ENCODE assay signal across 15 cellular contexts in genomic region chr17:50817838-50818237, GRCh38. TPM values are rescaled to one million over a fixed set of nuclear protein-coding genes. Genes with fewer than 3 reads are reported as not detected.
DNase-seq lines count a peak whose midpoint lies in the region; ATAC-seq and TF ChIP-seq lines count a peak whose summit lies in the region.
"Had no signal": no experiment of that assay in that cellular context is flagged by ENCODE, and none has a peak within 500 bp of the region (broad histone marks: within the 10 kb centered on the region; RNA-seq: fewer than 3 reads in every experiment).

No MANE protein-coding gene starts in this region.

- H3K4me3 ChIP-seq in Caco-2 (ENCODE audit: low read depth, low read length) (no peak overlapping the region), astrocyte of the spinal cord (ENCODE audit: low read depth, low read length) (no peak overlapping the region), kidney epithelial cell (ENCODE audit: low read depth, low read length) (no peak overlapping the region), left ventricle myocardium inferior (no peak overlapping the region)
- H3K4me3 ChIP-seq: body of pancreas, HAP-1 had no signal

- H3K36me3 ChIP-seq in Caco-2 (ENCODE audit: control insufficient read depth, insufficient read depth, low read length) (no peaks in the 10 kb centered on the region), kidney epithelial cell (ENCODE audit: control insufficient read depth, insufficient read depth, low read length) (no peaks in the 10 kb centered on the region), left ventricle myocardium inferior (no peaks in the 10 kb centered on the region)
- H3K36me3 ChIP-seq: HAP-1 had no signal

- no peak for ATAC-seq in HG02884 (IDR thresholded peaks at IDR 0.05; ENCODE audit: unreplicated experiment)

- DNase-seq in Caco-2 (peak in 1 of 2 experiments; percentile 50), LoVo (ENCODE audit: low spot score) (peak; percentile 38), astrocyte of the spinal cord (ENCODE audit: low read depth, low spot score) (peak; percentile 8), kidney epithelial cell (ENCODE audit: low read depth) (peak; percentile 47), NCI-H2171 (lab: John Stamatoyannopoulos, UW) (no peak), left ventricle myocardium inferior (no peak), T-helper 9 cell (no peak)
- DNase-seq: NCI-H2029 had no signal

- no peaks in the 10 kb centered on the region for H3K36me3 Mint-ChIP-seq in Caco-2 (ENCODE audit: insufficient read depth, unreplicated experiment)

- in situ Hi-C loops in astrocyte of the spinal cord (cut with HindIII; ENCODE audit: low sequenced_read_pairs) = no loop called here

- peaks cover 11% of the 10 kb centered on the region for H3K9me3 ChIP-seq in Caco-2
- H3K9me3 ChIP-seq in left ventricle myocardium inferior (replicated peaks) = no peaks in the 10 kb centered on the region
- H3K9me3 ChIP-seq: body of pancreas, HAP-1 had no signal

- peaks cover 16% of the 10 kb centered on the region for H3K9me3 Mint-ChIP-seq in Caco-2 (ENCODE audit: unreplicated experiment)
- H3K9me3 Mint-ChIP-seq: stimulated activated naive CD8-positive, alpha-beta T cell treated with anti-CD3 and anti-CD28 coated beads, Interleukin-15, amount 100 ng/mL, for 72 hours had no signal

- TF ChIP-seq CTCF in Caco-2 (IDR thresholded peaks at IDR 0.05; ENCODE audit: insufficient read depth in 1 of 2, low read depth in 1 of 2, low read length in 1 of 2, severe bottlenecking in 1 of 2, unreplicated experiment in 1 of 2) = no peak
- TF ChIP-seq CTCF in astrocyte of the spinal cord (IDR thresholded peaks at IDR 0.05; ENCODE audit: low read depth, low read length) = no peak
- no peak for TF ChIP-seq CTCF in kidney epithelial cell (IDR thresholded peaks at IDR 0.05; ENCODE audit: insufficient read depth, low read length, poor library complexity, severe bottlenecking)
- no peak for TF ChIP-seq CTCF in left ventricle myocardium inferior (IDR thresholded peaks at IDR 0.05; ENCODE audit: borderline replicate concordance)

- POLR2A ChIA-PET in Caco-2 (lab: Charles Lee) = interaction anchor here (0.6 kb wide), 1 partner anchor 68 kb away, joined by 4 read pairs; no protein-coding TSS in a partner anchor

- peak overlapping the region; percentile 1 for H3K27ac Mint-ChIP-seq in Caco-2 (ENCODE audit: unreplicated experiment)
- H3K27ac Mint-ChIP-seq: stimulated activated naive CD8-positive, alpha-beta T cell treated with anti-CD3 and anti-CD28 coated beads, Interleukin-15, amount 100 ng/mL, for 72 hours had no signal

- H3K27me3 ChIP-seq in Caco-2 (replicated peaks; ENCODE audit: control insufficient read depth, insufficient read depth, low read length) = no peaks in the 10 kb centered on the region
- H3K27me3 ChIP-seq in kidney epithelial cell (ENCODE audit: control insufficient read depth, insufficient read depth, low read length) = no peaks in the 10 kb centered on the region
- peaks cover 10% of the 10 kb centered on the region for H3K27me3 ChIP-seq in left ventricle myocardium inferior (ENCODE audit: low read depth)
- H3K27me3 ChIP-seq: body of pancreas had no signal

- CTCF ChIA-PET in Caco-2 (lab: Charles Lee) = interaction anchor here (0.9 to 1.5 kb wide), 2 partner anchors 12 to 127 kb away, joined by 4 to 5 read pairs; no protein-coding TSS in a partner anchor

- no peaks in the 10 kb centered on the region for H3K27me3 Mint-ChIP-seq in Caco-2 (ENCODE audit: insufficient read depth, unreplicated experiment)

- peaks cover 7% of the 10 kb centered on the region for H3K4me1 Mint-ChIP-seq in Caco-2 (ENCODE audit: low read depth, unreplicated experiment)

- no TSS peak for BruUV-seq in Caco-2 (replicated peaks; lab: Mats Ljungman, UMichigan)

- no peak overlapping the region for H3K27ac ChIP-seq in left ventricle myocardium inferior (replicated peaks)
- H3K27ac ChIP-seq: body of pancreas, parathyroid adenoma, SK-N-MC had no signal

- intact Hi-C loops in Caco-2 (cut with micrococcal nuclease; ENCODE audit: unreplicated experiment) = loop anchor here (1.0 kb wide), 1 partner anchor 23 kb away; no protein-coding TSS in a partner anchor
- intact Hi-C loops in left ventricle myocardium inferior (cut with micrococcal nuclease) = no loop called here

- no peak overlapping the region for H3K4me3 Mint-ChIP-seq in Caco-2 (ENCODE audit: unreplicated experiment)

- H3K4me1 ChIP-seq in Caco-2 (peaks cover 9% of the 10 kb centered on the region), left ventricle myocardium inferior (peaks cover 8% of the 10 kb centered on the region)
- H3K4me1 ChIP-seq: HAP-1, parathyroid adenoma had no signal

RNA-seq across cellular contexts. Expression of gene WFIKKN2, which starts 17.5 kb away (rescaled TPM):
- total RNA-seq in Caco-2 (2022) = not detected in 2 replicates
- not detected in 2 replicates for total RNA-seq in kidney epithelial cell
- 0.25 TPM for total RNA-seq in left ventricle myocardium inferior

RNA-seq across cellular contexts. Expression of gene TOB1, which starts 48.3 kb away (rescaled TPM):
- total RNA-seq in Caco-2 (2022) (114 TPM in 2 replicates), kidney epithelial cell (11.4 and 12.6 TPM in 2 replicates), left ventricle myocardium inferior (101 TPM)

RNA-seq across cellular contexts. Expression of gene ANKRD40CL, which starts 50.5 kb away (rescaled TPM):
- total RNA-seq in Caco-2 (2022) (11.2 and 11.4 TPM in 2 replicates), kidney epithelial cell (not detected in 2 replicates), left ventricle myocardium inferior (not detected)
- total RNA-seq: left cardiac atrium had no signal

Comparison
In these comparisons a context has a peak if more than half of its experiments do, and no peak if none do; other contexts are left out.
1. DNase-seq: peak in LoVo (single experiment), astrocyte of the spinal cord (single experiment) and kidney epithelial cell (single experiment); none in NCI-H2171 (single experiment), left ventricle myocardium inferior (single experiment) and T-helper 9 cell (single experiment).
2. RNA of gene ANKRD40CL, which starts 50.5 kb away (total RNA-seq): 11.2 to 11.4 TPM in Caco-2; not detected in kidney epithelial cell and not detected in left ventricle myocardium inferior (single experiment); every median in the first group is over 10 times any median in the second.